Comparison of ENCODE assay signal across 9 cellular contexts in the genomic region with DNA sequence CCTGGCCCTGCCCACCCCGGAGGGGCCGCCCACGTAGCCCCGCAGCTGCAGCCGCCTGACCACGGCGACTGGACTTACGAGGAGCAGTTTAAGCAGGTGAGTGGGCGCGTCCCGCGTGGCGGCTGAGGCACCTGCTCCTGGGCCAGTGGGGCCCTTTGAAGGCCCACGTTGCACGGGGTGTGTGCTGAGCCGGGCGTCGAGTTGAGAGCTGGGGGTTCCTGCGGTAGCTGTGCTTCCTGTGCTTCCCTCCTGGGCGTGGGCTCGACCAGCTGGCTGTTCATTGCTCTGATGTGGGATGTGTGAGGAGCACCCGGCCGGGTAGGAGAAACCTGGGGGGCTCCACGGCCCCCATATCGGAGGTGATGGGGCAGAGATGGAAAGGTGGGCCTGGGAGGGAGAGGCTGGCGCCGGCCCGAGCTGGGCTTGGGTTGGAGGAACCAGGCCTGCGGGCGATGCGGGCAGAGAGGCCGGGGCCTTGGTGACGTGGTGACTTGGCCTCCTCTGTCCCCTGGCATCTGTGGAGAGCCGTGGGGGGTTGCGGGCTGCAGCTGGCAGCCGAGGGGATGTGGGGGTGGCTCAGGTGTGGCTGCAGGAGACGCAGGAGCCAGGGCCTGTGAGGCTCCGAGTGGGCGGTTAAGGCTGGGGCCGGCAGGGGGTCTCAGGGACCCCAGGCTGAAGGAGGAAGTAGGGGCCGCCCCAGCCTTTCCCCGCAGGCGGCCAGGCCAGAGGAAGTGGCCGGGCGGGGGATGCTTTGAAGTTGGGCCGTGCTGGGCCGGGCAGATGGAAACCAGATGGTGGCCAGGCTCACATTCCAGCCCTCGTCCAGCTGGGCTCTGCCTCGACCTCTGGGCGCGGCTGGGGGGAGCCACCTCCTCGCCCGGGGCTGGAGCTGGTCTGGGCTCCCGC. TPM values are rescaled to one million over a fixed set of nuclear protein-coding genes. Genes with fewer than 3 reads are reported as not detected.
DNase-seq lines count a peak whose midpoint lies in the region; TF ChIP-seq lines count a peak whose summit lies in the region.
"Had no signal": no experiment of that assay in that cellular context is flagged by ENCODE, and none has a peak within 500 bp of the region (broad histone marks: within the 10 kb centered on the region; RNA-seq: fewer than 3 reads in every experiment).

No MANE protein-coding gene starts in this region.

- no peak for TF ChIP-seq CTCF in BE2C (IDR thresholded peaks at IDR 0.05; ENCODE audit: low read depth, low read length)

- H3K9me3 Mint-ChIP-seq in activated naive CD8-positive, alpha-beta T cell treated with anti-CD3 and anti-CD28 coated beads for 36 hours = no peaks in the 10 kb centered on the region

- peaks cover 17% of the 10 kb centered on the region for H3K36me3 ChIP-seq in BE2C
- peaks cover 57% of the 10 kb centered on the region for H3K36me3 ChIP-seq in HUES6 (ENCODE audit: control insufficient read depth, insufficient read depth, low read length)
- peaks cover 17% of the 10 kb centered on the region for H3K36me3 ChIP-seq in skeletal muscle satellite cell (ENCODE audit: insufficient read depth, low read length)
- H3K36me3 ChIP-seq: tibial artery had no signal

- intact Hi-C loops in cardiac septum (cut with DNase I) = no loop called here

- DNase-seq in BE2C (peak; percentile 83), cardiac septum (ENCODE audit: low spot score) (peak; percentile 84), NCI-H2227 (lab: John Stamatoyannopoulos, UW; ENCODE audit: unreplicated experiment) (no peak), RPMI8226 (no peak), DMS79 (lab: John Stamatoyannopoulos, UW) (no peak)
- DNase-seq in activated naive CD8-positive, alpha-beta T cell treated with anti-CD3 and anti-CD28 coated beads for 36 hours = peak; percentile 38

- peaks cover 25% of the 10 kb centered on the region for H3K4me1 ChIP-seq in BE2C
- peaks cover 32% of the 10 kb centered on the region for H3K4me1 ChIP-seq in HUES6 (ENCODE audit: control insufficient read depth, insufficient read depth, low read length)
- peaks cover 32% of the 10 kb centered on the region for H3K4me1 ChIP-seq in skeletal muscle satellite cell (ENCODE audit: control insufficient read depth, insufficient read depth, low read length)

- peak overlapping the region; percentile 54 for H3K4me3 Mint-ChIP-seq in activated naive CD8-positive, alpha-beta T cell treated with anti-CD3 and anti-CD28 coated beads for 36 hours

- H3K27ac ChIP-seq in HUES6 (ENCODE audit: low read depth, low read length) = peak overlapping the region; percentile 96
- H3K27ac ChIP-seq: tibial artery had no signal

- H3K4me3 ChIP-seq in BE2C (ENCODE audit: low read depth, low read length) (no peak overlapping the region), HUES6 (ENCODE audit: low read depth, low read length) (no peak overlapping the region; the same call in 1 of the 2 replicates), skeletal muscle satellite cell (ENCODE audit: low read length) (peak overlapping the region; percentile 51)
- H3K4me3 ChIP-seq: tibial artery had no signal

- peaks cover 19% of the 10 kb centered on the region for H3K4me1 Mint-ChIP-seq in activated naive CD8-positive, alpha-beta T cell treated with anti-CD3 and anti-CD28 coated beads for 36 hours

- H3K27me3 ChIP-seq in BE2C (no peaks in the 10 kb centered on the region), HUES6 (ENCODE audit: control insufficient read depth, insufficient read depth, low read length) (no peaks in the 10 kb centered on the region), skeletal muscle satellite cell (ENCODE audit: control insufficient read depth, insufficient read depth, low read length) (no peaks in the 10 kb centered on the region)
- H3K27me3 ChIP-seq: tibial artery had no signal

- H3K9me3 ChIP-seq in BE2C (no peaks in the 10 kb centered on the region), HUES6 (ENCODE audit: control insufficient read depth, insufficient read depth, low read depth, low read length) (no peaks in the 10 kb centered on the region), skeletal muscle satellite cell (replicated peaks; ENCODE audit: low read length) (no peaks in the 10 kb centered on the region)
- H3K9me3 ChIP-seq: tibial artery had no signal

- H3K36me3 Mint-ChIP-seq in activated naive CD8-positive, alpha-beta T cell treated with anti-CD3 and anti-CD28 coated beads for 36 hours = peaks cover 2% of the 10 kb centered on the region

- peak overlapping the region; percentile 79 for H3K4me2 ChIP-seq in skeletal muscle satellite cell (ENCODE audit: low read length)

- H3K27me3 Mint-ChIP-seq in activated naive CD8-positive, alpha-beta T cell treated with anti-CD3 and anti-CD28 coated beads for 36 hours = peaks cover 13% of the 10 kb centered on the region

- H3K9ac ChIP-seq in HUES6 (ENCODE audit: low read length) = peak overlapping the region; percentile 61
- peak overlapping the region; percentile 56 for H3K9ac ChIP-seq in skeletal muscle satellite cell (ENCODE audit: low read depth, low read length)

- H3K27ac Mint-ChIP-seq in activated naive CD8-positive, alpha-beta T cell treated with anti-CD3 and anti-CD28 coated beads for 36 hours = peak overlapping the region; percentile 47

RNA-seq across cellular contexts. Expression of a gene that starts 7.1 kb away (rescaled TPM):
- 23.2 TPM for polyA plus RNA-seq in BE2C (2012; ENCODE audit: insufficient read depth, insufficient read length, low read depth)
- total RNA-seq in activated naive CD8-positive, alpha-beta T cell treated with anti-CD3 and anti-CD28 coated beads for 36 hours = 10 to 100 TPM; 10.2 to 11.8 TPM
- total RNA-seq in cardiac septum = 7.8 TPM
- total RNA-seq in skeletal muscle satellite cell (2012; rRNA removed) = 10.0 and 15.5 TPM in 2 replicates

RNA-seq across cellular contexts. Expression of a gene that starts 15.8 kb away (rescaled TPM):
- not detected for polyA plus RNA-seq in BE2C (2012; ENCODE audit: insufficient read depth, insufficient read length, low read depth)
- total RNA-seq in activated naive CD8-positive, alpha-beta T cell treated with anti-CD3 and anti-CD28 coated beads for 36 hours = 10 to 100 TPM; 12.2 to 13.3 TPM
- not detected for total RNA-seq in cardiac septum
- total RNA-seq in skeletal muscle satellite cell (2012; rRNA removed) = not detected in 2 replicates

RNA-seq across cellular contexts. Expression of a gene that starts 19.9 kb away (rescaled TPM):
- 74.8 TPM for polyA plus RNA-seq in BE2C (2012; ENCODE audit: insufficient read depth, insufficient read length, low read depth)
- total RNA-seq in activated naive CD8-positive, alpha-beta T cell treated with anti-CD3 and anti-CD28 coated beads for 36 hours = 10 to 100 TPM; 50.5 to 51.7 TPM
- 24.5 TPM for total RNA-seq in cardiac septum
- 24.3 and 37.6 TPM in 2 replicates for total RNA-seq in skeletal muscle satellite cell (2012; rRNA removed)

RNA-seq across cellular contexts. Expression of a gene that starts 39.6 kb away (rescaled TPM):
- not detected for polyA plus RNA-seq in BE2C (2012; ENCODE audit: insufficient read depth, insufficient read length, low read depth)
- not detected for total RNA-seq in activated naive CD8-positive, alpha-beta T cell treated with anti-CD3 and anti-CD28 coated beads for 36 hours
- total RNA-seq in cardiac septum = not detected
- total RNA-seq in skeletal muscle satellite cell (2012; rRNA removed) = not detected in 2 replicates

RNA-seq across cellular contexts. Expression of a gene that starts 39.9 kb away (rescaled TPM):
- 124 TPM for polyA plus RNA-seq in BE2C (2012; ENCODE audit: insufficient read depth, insufficient read length, low read depth)
- total RNA-seq in activated naive CD8-positive, alpha-beta T cell treated with anti-CD3 and anti-CD28 coated beads for 36 hours = 10 to 100 TPM; 39.8 to 40.3 TPM
- total RNA-seq in cardiac septum = 27.0 TPM
- total RNA-seq in skeletal muscle satellite cell (2012; rRNA removed) = 29.5 and 30.2 TPM in 2 replicates

Comparison
In these comparisons a context has a peak if more than half of its experiments do, and no peak if none do; other contexts are left out.
1. DNase-seq: peak in BE2C (single experiment), activated naive CD8-positive, alpha-beta T cell treated with anti-CD3 and anti-CD28 coated beads for 36 hours (single experiment) and cardiac septum (single experiment); none in NCI-H2227 (single experiment), RPMI8226 (single experiment) and DMS79 (single experiment).
2. RNA of a gene that starts 15.8 kb away (total RNA-seq): 12.2 to 13.3 TPM in activated naive CD8-positive, alpha-beta T cell treated with anti-CD3 and anti-CD28 coated beads for 36 hours; not detected in cardiac septum (single experiment); every median in the first group is over 10 times any median in the second.